ENCODE assay signal across 8 cellular contexts in genomic region chr1:196660912-196661311, GRCh38. TPM values are rescaled to one million over a fixed set of nuclear protein-coding genes. Genes with fewer than 3 reads are reported as not detected.
DNase-seq lines count a peak whose midpoint lies in the region; ATAC-seq, FAIRE-seq and TF ChIP-seq lines count a peak whose summit lies in the region.

No MANE protein-coding gene starts in this region.

- FAIRE-seq in TTC549 (lab: Jason Lieb, UNC), result peak; percentile 98

- TF ChIP-seq CTCF in retinal pigment epithelial cell (conservative IDR thresholded peaks at IDR 0.05; ENCODE audit: low read depth, low read length), result peak; percentile 18

- ATAC-seq in Right ventricle myocardium inferior (peak; percentile 46), HG02610 (IDR thresholded peaks at IDR 0.05; ENCODE audit: unreplicated experiment) (peak; percentile 80)

- H3K4me3 ChIP-seq in retinal pigment epithelial cell (ENCODE audit: low read length), result no peak overlapping the region

- DNase-seq in Right ventricle myocardium inferior (ENCODE audit: missing footprints), result no peak
- DNase-seq in cardiac septum (ENCODE audit: low spot score), result no peak
- DNase-seq in NCI-H1092 treated with DMSO at 0.1 percent for 48 hours (lab: John Stamatoyannopoulos, UW), result peak; percentile 60
- peak; percentile 24 for DNase-seq in globus pallidus (ENCODE audit: low spot score)
- DNase-seq in retinal pigment epithelial cell (ENCODE audit: low read depth), result no peak
- no peak for DNase-seq in activated CD8-positive, alpha-beta memory T cell treated with anti-CD3 and anti-CD28 coated beads for 24 hours

- intact Hi-C loops in Right ventricle myocardium inferior (cut with DNase I), result loop anchor here (5.0 kb wide), 3 partner anchors 304 to 514 kb away; no protein-coding TSS in a partner anchor
- intact Hi-C loops in cardiac septum (cut with DNase I), result loop anchor here (5.0 to 10.0 kb wide), 3 partner anchors 306 to 514 kb away; no protein-coding TSS in a partner anchor

RNA-seq across cellular contexts. Expression of gene CFH, which starts 9.1 kb away (rescaled TPM):
- total RNA-seq in Right ventricle myocardium inferior, result 39.6 TPM
- total RNA-seq in cardiac septum, result 58.0 TPM

RNA-seq across cellular contexts. Expression of gene KCNT2, which starts 52.7 kb away (rescaled TPM):
- total RNA-seq in Right ventricle myocardium inferior (0.81 TPM), cardiac septum (2.1 TPM)

Comparison
In these comparisons a context has a peak if more than half of its experiments do, and no peak if none do; other contexts are left out.
1. DNase-seq: peak in NCI-H1092 treated with DMSO at 0.1 percent for 48 hours (single experiment) and globus pallidus (single experiment); none in Right ventricle myocardium inferior (single experiment), cardiac septum (single experiment), retinal pigment epithelial cell (single experiment) and activated CD8-positive, alpha-beta memory T cell treated with anti-CD3 and anti-CD28 coated beads for 24 hours (single experiment).